In genomic region chr2:223970343-223971128, GRCh38 we compare ENCODE assay signal across 7 cellular contexts. TPM values are rescaled to one million over a fixed set of nuclear protein-coding genes. Genes with fewer than 3 reads are reported as not detected.
DNase-seq lines count a peak whose midpoint lies in the region; TF ChIP-seq lines count a peak whose summit lies in the region.

No MANE protein-coding gene starts in this region.

- DNase-seq in GM06990 (ENCODE audit: extremely low read depth, insufficient read length) (no peak), H4 (ENCODE audit: low spot score) (peak; percentile 34), NCI-H1092 (lab: John Stamatoyannopoulos, UW) (peak; percentile 17), T-helper 9 cell (peak; percentile 30), colonic mucosa (peak; percentile 64), medulla oblongata (ENCODE audit: extremely low spot score) (peak; percentile 87), suprapubic skin (ENCODE audit: low spot score in 2 of 2) (no peak)

- H3K36me3 ChIP-seq in GM06990 (ENCODE audit: control insufficient read depth, insufficient read depth, low read length) (peaks cover 2% of the 10 kb centered on the region), colonic mucosa (no peaks in the 10 kb centered on the region), suprapubic skin (peaks cover 27% of the 10 kb centered on the region)

- TF ChIP-seq EP300 in suprapubic skin (IDR thresholded peaks at IDR 0.05), result no peak

- H3K4me1 ChIP-seq in colonic mucosa (no peaks in the 10 kb centered on the region), suprapubic skin (no peaks in the 10 kb centered on the region)

- WGBS in suprapubic skin, result 68% methylated on average over 8 of the region's 8 CpGs

- peak; percentile 81 for TF ChIP-seq CTCF in GM06990 (IDR thresholded peaks at IDR 0.05; ENCODE audit: insufficient read depth, low read length, poor library complexity, severe bottlenecking)
- peak; percentile 87 for TF ChIP-seq CTCF in colonic mucosa (IDR thresholded peaks at IDR 0.05)
- peak; percentile 81 to 82 for TF ChIP-seq CTCF in suprapubic skin (IDR thresholded peaks at IDR 0.05)

- intact Hi-C loops in colonic mucosa (cut with DNase I), result loop anchor here (2.0 to 10.0 kb wide), 3 partner anchors 314 to 684 kb away; no protein-coding TSS in a partner anchor

- TF ChIP-seq POLR2A in suprapubic skin (IDR thresholded peaks at IDR 0.05), result no peak

- H3K9ac ChIP-seq in colonic mucosa (ENCODE audit: low read depth in 2 of 2, low read length in 2 of 2), result no peak overlapping the region

- H3K9me3 ChIP-seq in colonic mucosa, result no peaks in the 10 kb centered on the region
- H3K9me3 ChIP-seq in suprapubic skin, result no peaks in the 10 kb centered on the region

- H3K4me3 ChIP-seq in GM06990 (replicated peaks; ENCODE audit: low read depth, low read length) (no peak overlapping the region), colonic mucosa (no peak overlapping the region), suprapubic skin (no peak overlapping the region)

- H3K27me3 ChIP-seq in GM06990 (replicated peaks; ENCODE audit: control insufficient read depth, insufficient read depth, low read length) (no peaks in the 10 kb centered on the region), colonic mucosa (no peaks in the 10 kb centered on the region), suprapubic skin (no peaks in the 10 kb centered on the region)

- H3K27ac ChIP-seq in colonic mucosa (no peak overlapping the region), suprapubic skin (no peak overlapping the region)

RNA-seq across cellular contexts. Expression of gene MRPL44, which starts 13.3 kb away (rescaled TPM):
- 39.9 and 53.0 TPM in 2 replicates for total RNA-seq in H4 (2014; rRNA removed; shearing (Covaris generic))
- total RNA-seq in colonic mucosa (10 to 100 TPM; 40.8 to 49.4 TPM), suprapubic skin (10 to 100 TPM; 16.2 to 29.9 (median 24.3) TPM)

RNA-seq across cellular contexts. Expression of gene WDFY1, which starts 25.4 kb away (rescaled TPM):
- 23.7 and 27.2 TPM in 2 replicates for total RNA-seq in H4 (2014; rRNA removed; shearing (Covaris generic))
- total RNA-seq in colonic mucosa (10 to 100 TPM; 50.0 to 63.5 TPM), suprapubic skin (10 to 100 TPM; 20.2 to 39.8 (median 32.6) TPM)

Comparison
In these comparisons a context has a peak if more than half of its experiments do, and no peak if none do; other contexts are left out.
1. DNase-seq: peak in H4 (single experiment), NCI-H1092 (single experiment), T-helper 9 cell (single experiment), colonic mucosa (single experiment) and medulla oblongata (single experiment); none in GM06990 (single experiment) and suprapubic skin (0 of 2).
2. Peak in every context shown above with its lines, with median percentiles within 50 percentile points of each other: CTCF ChIP-seq.